12 cellular contexts compared by ENCODE assay signal in genomic region chr1:3656450-3657095, GRCh38. TPM values are rescaled to one million over a fixed set of nuclear protein-coding genes. Genes with fewer than 3 reads are reported as not detected.
DNase-seq lines count a peak whose midpoint lies in the region; ATAC-seq, FAIRE-seq and TF ChIP-seq lines count a peak whose summit lies in the region.
"Had no signal": no experiment of that assay in that cellular context is flagged by ENCODE, and none has a peak within 500 bp of the region (broad histone marks: within the 10 kb centered on the region; RNA-seq: fewer than 3 reads in every experiment).

No MANE protein-coding gene starts in this region.

- no peaks in the 10 kb centered on the region for H3K9me3 ChIP-seq in kidney (ENCODE audit: control insufficient read depth in 1 of 2, low read length in 2 of 2)
- H3K9me3 ChIP-seq: gastrocnemius medialis had no signal

- H3K27ac ChIP-seq in kidney (ENCODE audit: low read depth in 2 of 2, low read length in 2 of 2) (no peak overlapping the region), coronary artery (no peak overlapping the region)
- H3K27ac ChIP-seq: gastrocnemius medialis had no signal

- peaks cover 41% of the 10 kb centered on the region for H3K27me3 Mint-ChIP-seq in activated CD4-positive, alpha-beta T cell treated with anti-CD3 and anti-CD28 coated beads, Interleukin-2, amount 10 ng/mL, durations not matched to agents 24 days and 14 days

- intact Hi-C loops in activated CD4-positive, alpha-beta T cell treated with anti-CD3 and anti-CD28 coated beads, Interleukin-2, amount 10 ng/mL, durations not matched to agents 24 days and 14 days (cut with micrococcal nuclease), result loop anchor here (10.0 kb wide), 1 partner anchor 68 kb away; no protein-coding TSS in a partner anchor
- intact Hi-C loops in kidney (cut with DNase I), result no loop called here

- no peak overlapping the region for H3K4me3 Mint-ChIP-seq in activated CD4-positive, alpha-beta T cell treated with anti-CD3 and anti-CD28 coated beads, Interleukin-2, amount 10 ng/mL, durations not matched to agents 24 days and 14 days
- H3K4me3 Mint-ChIP-seq: stimulated activated naive CD8-positive, alpha-beta T cell treated with anti-CD3 and anti-CD28 coated beads, Interleukin-15, Interleukin-2, amounts not matched to agents 100 ng/mL and 50 ng/mL, for 24 hours had no signal

- no peak for FAIRE-seq in kidney (lab: Jason Lieb, UNC)
- FAIRE-seq: G401.6 had no signal

- peak; percentile 28 for DNase-seq in activated CD4-positive, alpha-beta T cell treated with anti-CD3 and anti-CD28 coated beads for 48 hours
- no peak for DNase-seq in activated CD4-positive, alpha-beta T cell treated with anti-CD3 and anti-CD28 coated beads, Interleukin-2, amount 10 ng/mL, durations not matched to agents 24 days and 14 days
- DNase-seq in kidney (peak; percentile 26), coronary artery (ENCODE audit: low spot score) (no peak), foreskin fibroblast (no peak)
- DNase-seq: NCI-H1436 had no signal

- H3K9me3 Mint-ChIP-seq in activated CD4-positive, alpha-beta T cell treated with anti-CD3 and anti-CD28 coated beads, Interleukin-2, amount 10 ng/mL, durations not matched to agents 24 days and 14 days, result no peaks in the 10 kb centered on the region
- H3K9me3 Mint-ChIP-seq: stimulated activated naive CD8-positive, alpha-beta T cell treated with anti-CD3 and anti-CD28 coated beads, Interleukin-15, Interleukin-2, amounts not matched to agents 100 ng/mL and 50 ng/mL, for 24 hours had no signal

- H3K36me3 ChIP-seq in kidney (ENCODE audit: control insufficient read depth in 1 of 2, insufficient read depth in 2 of 2, low read length in 2 of 2), result no peaks in the 10 kb centered on the region
- H3K36me3 ChIP-seq: gastrocnemius medialis had no signal

- H3K4me1 Mint-ChIP-seq in activated CD4-positive, alpha-beta T cell treated with anti-CD3 and anti-CD28 coated beads, Interleukin-2, amount 10 ng/mL, durations not matched to agents 24 days and 14 days, result no peaks in the 10 kb centered on the region

- no peak for TF ChIP-seq CTCF in kidney (IDR thresholded peaks at IDR 0.05; ENCODE audit: borderline replicate concordance, extremely low read depth, insufficient read depth)
- no peak for TF ChIP-seq CTCF in coronary artery (IDR thresholded peaks at IDR 0.05)
- no peak for TF ChIP-seq CTCF in foreskin fibroblast (IDR thresholded peaks at IDR 0.05; ENCODE audit: low read depth, low read length)

- no peaks in the 10 kb centered on the region for H3K4me1 ChIP-seq in kidney (ENCODE audit: control insufficient read depth in 1 of 2, insufficient read depth in 1 of 2, low read depth in 1 of 2, low read length in 2 of 2)
- H3K4me1 ChIP-seq: gastrocnemius medialis had no signal

- H3K9ac ChIP-seq in kidney (ENCODE audit: low read length in 2 of 2), result no peak overlapping the region

- ATAC-seq in GM21360 (IDR thresholded peaks at IDR 0.05; ENCODE audit: unreplicated experiment) (peak; percentile 58), HG03175 (IDR thresholded peaks at IDR 0.05; ENCODE audit: unreplicated experiment) (peak; percentile 63), HG02763 (IDR thresholded peaks at IDR 0.05; ENCODE audit: unreplicated experiment) (no peak)
- ATAC-seq: gastrocnemius medialis had no signal

- H3K27ac Mint-ChIP-seq in activated CD4-positive, alpha-beta T cell treated with anti-CD3 and anti-CD28 coated beads, Interleukin-2, amount 10 ng/mL, durations not matched to agents 24 days and 14 days, result no peak overlapping the region
- H3K27ac Mint-ChIP-seq: stimulated activated naive CD8-positive, alpha-beta T cell treated with anti-CD3 and anti-CD28 coated beads, Interleukin-15, Interleukin-2, amounts not matched to agents 100 ng/mL and 50 ng/mL, for 24 hours had no signal

- H3K4me3 ChIP-seq in kidney (ENCODE audit: low read length in 2 of 2), result no peak overlapping the region
- H3K4me3 ChIP-seq in coronary artery, result no peak overlapping the region
- no peak overlapping the region for H3K4me3 ChIP-seq in foreskin fibroblast (ENCODE audit: low read depth in 1 of 2, low read length in 2 of 2)
- H3K4me3 ChIP-seq: gastrocnemius medialis had no signal

- H3K36me3 Mint-ChIP-seq in activated CD4-positive, alpha-beta T cell treated with anti-CD3 and anti-CD28 coated beads, Interleukin-2, amount 10 ng/mL, durations not matched to agents 24 days and 14 days (ENCODE audit: low read depth), result no peaks in the 10 kb centered on the region

RNA-seq across cellular contexts. Expression of gene TP73, which starts 4.3 kb away (rescaled TPM):
- total RNA-seq in activated CD4-positive, alpha-beta T cell treated with anti-CD3 and anti-CD28 coated beads, Interleukin-2, amount 10 ng/mL, durations not matched to agents 24 days and 14 days, result 1.3 and 1.4 TPM in 2 replicates
- total RNA-seq in kidney, result 0.54 TPM
- polyA plus RNA-seq in kidney (ENCODE audit: insufficient read depth, low read depth, low replicate concordance), result not detected

RNA-seq across cellular contexts. Expression of gene WRAP73, which starts 6.7 kb away (rescaled TPM):
- total RNA-seq in activated CD4-positive, alpha-beta T cell treated with anti-CD3 and anti-CD28 coated beads, Interleukin-2, amount 10 ng/mL, durations not matched to agents 24 days and 14 days, result 41.3 and 44.7 TPM in 2 replicates
- 18.4 TPM for total RNA-seq in kidney
- polyA plus RNA-seq in kidney (ENCODE audit: insufficient read depth, low read depth, low replicate concordance), result 19.6 TPM

RNA-seq across cellular contexts. Expression of gene TPRG1L, which starts 31.8 kb away (rescaled TPM):
- total RNA-seq in activated CD4-positive, alpha-beta T cell treated with anti-CD3 and anti-CD28 coated beads, Interleukin-2, amount 10 ng/mL, durations not matched to agents 24 days and 14 days, result 8.6 and 9.7 TPM in 2 replicates
- 37.1 TPM for total RNA-seq in kidney
- polyA plus RNA-seq in kidney (ENCODE audit: insufficient read depth, low read depth, low replicate concordance), result 72.4 TPM

RNA-seq across cellular contexts. Expression of gene MEGF6, which starts 45.3 kb away (rescaled TPM):
- total RNA-seq in activated CD4-positive, alpha-beta T cell treated with anti-CD3 and anti-CD28 coated beads, Interleukin-2, amount 10 ng/mL, durations not matched to agents 24 days and 14 days, result 1.7 and 2.1 TPM in 2 replicates
- 10.9 TPM for total RNA-seq in kidney
- polyA plus RNA-seq in kidney (ENCODE audit: insufficient read depth, low read depth, low replicate concordance), result 2.8 TPM

Comparison
In these comparisons a context has a peak if more than half of its experiments do, and no peak if none do; other contexts are left out.
1. DNase-seq: peak in activated CD4-positive, alpha-beta T cell treated with anti-CD3 and anti-CD28 coated beads for 48 hours (single experiment) and kidney (single experiment); none in activated CD4-positive, alpha-beta T cell treated with anti-CD3 and anti-CD28 coated beads, Interleukin-2, amount 10 ng/mL, durations not matched to agents 24 days and 14 days (single experiment), coronary artery (single experiment) and foreskin fibroblast (0 of 2).